ENCODE assay signal across 16 cellular contexts in genomic region chr15:91865486-91865885, GRCh38. TPM values are rescaled to one million over a fixed set of nuclear protein-coding genes. Genes with fewer than 3 reads are reported as not detected.
DNase-seq lines count a peak whose midpoint lies in the region; ATAC-seq, FAIRE-seq and TF ChIP-seq lines count a peak whose summit lies in the region.
"Had no signal": no experiment of that assay in that cellular context is flagged by ENCODE, and none has a peak within 500 bp of the region (broad histone marks: within the 10 kb centered on the region; RNA-seq: fewer than 3 reads in every experiment).

No MANE protein-coding gene starts in this region.

- H3K4me3 ChIP-seq in lower lobe of right lung: no peak overlapping the region
- H3K4me3 ChIP-seq in upper lobe of left lung: no peak overlapping the region
- H3K4me3 ChIP-seq: A549 had no signal

- H3K9me3 ChIP-seq in lower lobe of right lung (no peaks in the 10 kb centered on the region), upper lobe of left lung (no peaks in the 10 kb centered on the region)
- H3K9me3 ChIP-seq: A549 had no signal

- TF ChIP-seq CTCF in lower lobe of right lung (IDR thresholded peaks at IDR 0.05) (no peak), upper lobe of left lung (IDR thresholded peaks at IDR 0.05) (no peak)

- peaks cover 7% of the 10 kb centered on the region for H3K9me3 Mint-ChIP-seq in T-helper 2 cell treated with Interferon-gamma antibody and Interleukin-4, amounts not matched to agents 5 μg/mL and 100 μg/mL, for 36 hours
- H3K9me3 Mint-ChIP-seq: activated naive CD4-positive, alpha-beta T cell treated with anti-CD3 and anti-CD28 coated beads, Interleukin-2, amount 50 U/mL, for 24 hours had no signal

- 63 to 78% methylated on average over 5 to 7 of the region's 7 CpGs for WGBS in upper lobe of left lung, 2 donors

- H3K36me3 Mint-ChIP-seq in T-helper 2 cell treated with Interferon-gamma antibody and Interleukin-4, amounts not matched to agents 5 μg/mL and 100 μg/mL, for 36 hours (ENCODE audit: low read depth): peaks cover 19% of the 10 kb centered on the region
- H3K36me3 Mint-ChIP-seq: activated naive CD4-positive, alpha-beta T cell treated with anti-CD3 and anti-CD28 coated beads, Interleukin-2, amount 50 U/mL, for 24 hours had no signal

- TF ChIP-seq POLR2A in upper lobe of left lung (IDR thresholded peaks at IDR 0.05): no peak
- TF ChIP-seq POLR2A in H54 (IDR thresholded peaks at IDR 0.05; ENCODE audit: low read depth, low read length): no peak

- H3K36me3 ChIP-seq in lower lobe of right lung: no peaks in the 10 kb centered on the region
- H3K36me3 ChIP-seq in upper lobe of left lung: no peaks in the 10 kb centered on the region

- no peaks in the 10 kb centered on the region for H3K27me3 Mint-ChIP-seq in T-helper 2 cell treated with Interferon-gamma antibody and Interleukin-4, amounts not matched to agents 5 μg/mL and 100 μg/mL, for 36 hours (ENCODE audit: low read depth)
- H3K27me3 Mint-ChIP-seq: activated naive CD4-positive, alpha-beta T cell treated with anti-CD3 and anti-CD28 coated beads, Interleukin-2, amount 50 U/mL, for 24 hours had no signal

- no peak for ATAC-seq in lower lobe of right lung
- no peak for ATAC-seq in upper lobe of left lung (ENCODE audit: low FRiP score in 2 of 2)
- ATAC-seq: A549 had no signal

- no peak for DNase-seq in T-helper 2 cell treated with Interferon-gamma antibody and Interleukin-4, amounts not matched to agents 5 μg/mL and 100 μg/mL, for 36 hours (ENCODE audit: low spot score)
- DNase-seq in T-helper 2 cell: no peak
- no peak for DNase-seq in caudate nucleus (lab: John Stamatoyannopoulos, UW)
- no peak for DNase-seq in lower lobe of right lung
- DNase-seq in upper lobe of left lung: no peak
- DNase-seq in OCI-M2 (lab: John Stamatoyannopoulos, UW; ENCODE audit: unreplicated experiment): no peak
- no peak for DNase-seq in H54 (ENCODE audit: insufficient read length, low spot score)
- DNase-seq in NCI-H1092 treated with DMSO at 0.1 percent for 48 hours (lab: John Stamatoyannopoulos, UW): no peak
- DNase-seq: cortex of kidney, DMS153, kidney, NCI-H146, SHP77 treated with DMSO at 0.1 percent for 48 hours had no signal

- peak overlapping the region; percentile 74 for H3K4me3 Mint-ChIP-seq in T-helper 2 cell treated with Interferon-gamma antibody and Interleukin-4, amounts not matched to agents 5 μg/mL and 100 μg/mL, for 36 hours
- H3K4me3 Mint-ChIP-seq: activated naive CD4-positive, alpha-beta T cell treated with anti-CD3 and anti-CD28 coated beads, Interleukin-2, amount 50 U/mL, for 24 hours; IgD-negative memory B cell had no signal

- no peak for TF ChIP-seq EP300 in upper lobe of left lung (IDR thresholded peaks at IDR 0.05)

- H3K27me3 ChIP-seq in lower lobe of right lung (ENCODE audit: low read depth) (no peaks in the 10 kb centered on the region), upper lobe of left lung (no peaks in the 10 kb centered on the region)

- H3K4me1 ChIP-seq in lower lobe of right lung: peaks cover 95% of the 10 kb centered on the region
- H3K4me1 ChIP-seq in upper lobe of left lung: peaks cover 79 to 89% (median 84%) of the 10 kb centered on the region in 4 donors

- intact Hi-C loops in lower lobe of right lung (cut with DNase I): no loop called here

- H3K27ac Mint-ChIP-seq in T-helper 2 cell treated with Interferon-gamma antibody and Interleukin-4, amounts not matched to agents 5 μg/mL and 100 μg/mL, for 36 hours: no peak overlapping the region
- H3K27ac Mint-ChIP-seq: activated naive CD4-positive, alpha-beta T cell treated with anti-CD3 and anti-CD28 coated beads, Interleukin-2, amount 50 U/mL, for 24 hours; IgD-negative memory B cell had no signal

- peak overlapping the region; percentile 48 for H3K27ac ChIP-seq in caudate nucleus (ENCODE audit: low read depth, low read length)
- peak overlapping the region; percentile 74 for H3K27ac ChIP-seq in lower lobe of right lung
- H3K27ac ChIP-seq in upper lobe of left lung: peak overlapping the region; percentile 74 to 86 (median 82)

- no peak for FAIRE-seq in H54 (lab: Jason Lieb, UNC)
- FAIRE-seq: kidney had no signal

- peaks cover 73% of the 10 kb centered on the region for H3K4me1 Mint-ChIP-seq in T-helper 2 cell treated with Interferon-gamma antibody and Interleukin-4, amounts not matched to agents 5 μg/mL and 100 μg/mL, for 36 hours (ENCODE audit: low read depth)

RNA-seq across cellular contexts. Expression of gene SLCO3A1, which starts 12.0 kb away (rescaled TPM):
- total RNA-seq in lower lobe of right lung: 42.5 TPM
- 10 to 100 TPM; 29.3 to 56.6 (median 46.7) TPM for total RNA-seq in upper lobe of left lung
